1 cellular context compared by ENCODE assay signal in the genomic region with DNA sequence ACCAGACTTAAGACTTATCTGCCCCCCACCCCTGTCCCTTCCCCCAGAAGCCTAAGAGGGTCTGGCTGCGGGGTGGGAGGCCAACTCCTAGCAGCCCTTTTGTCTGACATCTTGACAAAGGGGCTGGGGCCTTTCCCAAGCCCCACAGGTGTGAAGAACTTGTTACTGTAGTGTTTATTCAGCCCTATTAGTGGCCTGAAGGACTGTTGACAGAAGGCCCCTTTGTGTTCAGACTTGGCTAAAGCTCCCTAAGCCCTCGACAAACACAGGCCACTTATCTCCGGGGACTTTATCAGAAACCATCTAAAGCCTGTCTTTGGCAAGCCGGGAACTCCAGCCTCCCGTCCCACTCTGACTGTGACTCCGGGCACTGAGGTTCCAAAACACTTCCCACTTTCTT.
TF ChIP-seq lines count a peak whose summit lies in the region.

No MANE protein-coding gene starts in this region.

TF ChIP-seq in SK-N-SH treated with all-trans-retinoic acid at 6 μM for 48 hours, 23 proteins besides CTCF, POLR2A, EP300 and RAD21 (continued from another document):
- no peak for TF ChIP-seq ZNF565 (CRISPR knock-in tag; conservative IDR thresholded peaks at IDR 0.05; ENCODE audit: low read depth)
